ENCODE assay signal across 15 cellular contexts in genomic region chr1:47235280-47235679, GRCh38. TPM values are rescaled to one million over a fixed set of nuclear protein-coding genes. Genes with fewer than 3 reads are reported as not detected.
DNase-seq lines count a peak whose midpoint lies in the region; ATAC-seq and TF ChIP-seq lines count a peak whose summit lies in the region.
"Had no signal": no experiment of that assay in that cellular context is flagged by ENCODE, and none has a peak within 500 bp of the region (broad histone marks: within the 10 kb centered on the region; RNA-seq: fewer than 3 reads in every experiment).

No MANE protein-coding gene starts in this region.

- H3K27me3 Mint-ChIP-seq in nephron progenitor cell (ENCODE audit: low read depth, poor library complexity), result peaks cover 95% of the 10 kb centered on the region

- no peaks in the 10 kb centered on the region for H4K20me1 ChIP-seq in PC-9 (ENCODE audit: insufficient read depth)

- H3K4me3 ChIP-seq in left ventricle myocardium inferior, result peak overlapping the region; percentile 10
- H3K4me3 ChIP-seq in PC-9, result no peak overlapping the region

- no peaks in the 10 kb centered on the region for H3F3A ChIP-seq in PC-9 (ENCODE audit: insufficient read depth, low read depth)

- H3K27ac Mint-ChIP-seq in nephron progenitor cell, result no peak overlapping the region
- H3K27ac Mint-ChIP-seq: CD8-positive, alpha-beta T cell; stimulated activated naive CD8-positive, alpha-beta T cell treated with anti-CD3 and anti-CD28 coated beads, Interleukin-15, Interleukin-2, amounts not matched to agents 100 ng/mL and 50 ng/mL, for 24 hours had no signal

- H3K4me2 ChIP-seq in PC-9, result no peak overlapping the region

- no TSS peak for BruUV-seq in PC-9 (replicated peaks; lab: Mats Ljungman, UMichigan)

- no peaks in the 10 kb centered on the region for H3K9me3 Mint-ChIP-seq in nephron progenitor cell
- H3K9me3 Mint-ChIP-seq: CD8-positive, alpha-beta T cell; stimulated activated naive CD8-positive, alpha-beta T cell treated with anti-CD3 and anti-CD28 coated beads, Interleukin-15, Interleukin-2, amounts not matched to agents 100 ng/mL and 50 ng/mL, for 24 hours had no signal

- H3K27me3 ChIP-seq in left ventricle myocardium inferior (ENCODE audit: low read depth) (peaks cover 71% of the 10 kb centered on the region), PC-9 (ENCODE audit: insufficient read depth, low read depth) (peaks cover 12% of the 10 kb centered on the region; the same call in 1 of the 2 replicates)

- TF ChIP-seq CTCF in left ventricle myocardium inferior (IDR thresholded peaks at IDR 0.05; ENCODE audit: borderline replicate concordance) (no peak), nephron progenitor cell (IDR thresholded peaks at IDR 0.05) (no peak), PC-9 (conservative IDR thresholded peaks at IDR 0.05) (no peak)

- H3K4me1 Mint-ChIP-seq in nephron progenitor cell, result peaks cover 23% of the 10 kb centered on the region

- H3K9me3 ChIP-seq in left ventricle myocardium inferior (replicated peaks) (no peaks in the 10 kb centered on the region), PC-9 (ENCODE audit: insufficient read depth, low read depth) (no peaks in the 10 kb centered on the region)

- H3K36me3 ChIP-seq in left ventricle myocardium inferior (no peaks in the 10 kb centered on the region), PC-9 (ENCODE audit: low read depth) (no peaks in the 10 kb centered on the region)

- intact Hi-C loops in Right ventricle myocardium superior (cut with DNase I), result no loop called here
- intact Hi-C loops in cardiac septum (cut with DNase I), result no loop called here
- intact Hi-C loops in left ventricle myocardium inferior (cut with micrococcal nuclease), result no loop called here
- intact Hi-C loops in PC-9 (cut with micrococcal nuclease; ENCODE audit: unreplicated experiment), result no loop called here

- CTCF ChIA-PET in PC-9 (lab: Charles Lee), result no interaction called here

- peak overlapping the region; percentile 54 for H3K27ac ChIP-seq in left ventricle myocardium inferior (replicated peaks)
- H3K27ac ChIP-seq in PC-9, result no peak overlapping the region
- H3K27ac ChIP-seq: 22Rv1 had no signal

- no peak overlapping the region for H2AFZ ChIP-seq in PC-9

- POLR2A ChIA-PET in PC-9 (lab: Charles Lee; ENCODE audit: unreplicated experiment), result no interaction called here

- DNase-seq in Right ventricle myocardium superior (peak; percentile 53), cardiac septum (ENCODE audit: low spot score) (no peak), left ventricle myocardium inferior (peak; percentile 46), nephron progenitor cell (peak; percentile 39), PC-9 (no peak)
- no peak for DNase-seq in activated CD4-positive, alpha-beta T cell treated with anti-CD3 and anti-CD28 coated beads for 1 hour
- DNase-seq: CD8-positive, alpha-beta T cell; GOT3; NCI-H2029 treated with DMSO at 0.1 percent for 48 hours had no signal

- H3K79me2 ChIP-seq in PC-9 (ENCODE audit: low read depth), result no peaks in the 10 kb centered on the region

- H3K4me1 ChIP-seq in left ventricle myocardium inferior, result peaks cover 36% of the 10 kb centered on the region
- H3K4me1 ChIP-seq in PC-9 (replicated peaks; ENCODE audit: insufficient read depth), result no peaks in the 10 kb centered on the region

- peak; percentile 19 for ATAC-seq in Right ventricle myocardium superior (ENCODE audit: poor library complexity)
- ATAC-seq in HG02763 (IDR thresholded peaks at IDR 0.05; ENCODE audit: unreplicated experiment), result no peak
- no peak for ATAC-seq in HG03025 (IDR thresholded peaks at IDR 0.05; ENCODE audit: low FRiP score, unreplicated experiment)
- ATAC-seq: CD8-positive, alpha-beta T cell had no signal

- H3K4me3 Mint-ChIP-seq in nephron progenitor cell, result no peak overlapping the region
- H3K4me3 Mint-ChIP-seq: CD8-positive, alpha-beta T cell; stimulated activated naive CD8-positive, alpha-beta T cell treated with anti-CD3 and anti-CD28 coated beads, Interleukin-15, Interleukin-2, amounts not matched to agents 100 ng/mL and 50 ng/mL, for 24 hours had no signal

- no peaks in the 10 kb centered on the region for H3K9me2 ChIP-seq in PC-9 (ENCODE audit: insufficient read depth)

- no peaks in the 10 kb centered on the region for H3K36me3 Mint-ChIP-seq in nephron progenitor cell (ENCODE audit: low read depth)
- H3K36me3 Mint-ChIP-seq: CD8-positive, alpha-beta T cell had no signal

RNA-seq across cellular contexts. Expression of gene TAL1, which starts 3.3 kb away (rescaled TPM):
- total RNA-seq in Right ventricle myocardium superior (3.8 TPM), cardiac septum (1.9 TPM), left ventricle myocardium inferior (4.3 TPM), PC-9 (2021) (not detected in 2 replicates)
- total RNA-seq: activated CD8-positive, alpha-beta memory T cell treated with anti-CD3 and anti-CD28 coated beads for 36 hours; bronchial epithelial cell; CD8-positive, alpha-beta T cell had no signal

RNA-seq across cellular contexts. Expression of gene PDZK1IP1, which starts 45.4 kb away (rescaled TPM):
- total RNA-seq in Right ventricle myocardium superior (not detected), cardiac septum (not detected), left ventricle myocardium inferior (not detected), PC-9 (2021) (6.2 and 8.5 TPM in 2 replicates)
- total RNA-seq: activated CD8-positive, alpha-beta memory T cell treated with anti-CD3 and anti-CD28 coated beads for 36 hours; CD8-positive, alpha-beta T cell had no signal

Comparison
In these comparisons a context has a peak if more than half of its experiments do, and no peak if none do; other contexts are left out.
1. DNase-seq: peak in Right ventricle myocardium superior (single experiment), left ventricle myocardium inferior (single experiment) and nephron progenitor cell (single experiment); none in cardiac septum (single experiment), PC-9 (0 of 2) and activated CD4-positive, alpha-beta T cell treated with anti-CD3 and anti-CD28 coated beads for 1 hour (single experiment).